Comparison of ENCODE assay signal across 27 cellular contexts in the genomic region with DNA sequence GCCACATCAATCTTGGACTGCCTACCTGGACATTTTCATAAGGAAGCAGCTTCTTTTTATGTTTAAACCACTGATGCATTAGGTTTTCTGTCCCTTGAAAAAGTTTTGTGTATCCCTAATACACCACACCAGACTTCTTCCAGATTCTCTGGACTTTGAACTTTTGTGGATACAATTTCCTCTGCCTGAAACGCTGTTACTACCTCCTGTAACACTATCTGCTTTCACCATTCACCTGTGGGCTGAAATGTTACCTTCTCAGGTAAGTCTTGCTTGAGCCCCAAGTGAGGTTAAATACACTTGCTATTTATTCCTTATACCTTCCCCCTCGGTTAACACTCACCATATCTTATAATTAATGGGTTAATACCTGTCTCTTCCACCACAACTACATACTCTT. TPM values are rescaled to one million over a fixed set of nuclear protein-coding genes. Genes with fewer than 3 reads are reported as not detected.
A peak's percentile ranks its signal among the peaks of the same experiment; 100 is the strongest.
DNase-seq lines count a peak whose midpoint lies in the region; ATAC-seq lines count a peak whose summit lies in the region.
"Had no signal": no experiment of that assay in that cellular context is flagged by ENCODE, and none has a peak within 500 bp of the region (broad histone marks: within the 10 kb centered on the region; RNA-seq: fewer than 3 reads in every experiment).

No MANE protein-coding gene starts in this region.

- H3K36me3 ChIP-seq in muscle layer of duodenum (ENCODE audit: control insufficient read depth in 1 of 2, insufficient read depth in 2 of 2, low read length in 2 of 2) = peaks cover 0 to 4% of the 10 kb centered on the region in 2 donors
- H3K36me3 ChIP-seq: uterus had no signal

- H3K4me1 ChIP-seq in muscle layer of duodenum (ENCODE audit: control insufficient read depth in 1 of 2, insufficient read depth in 2 of 2, low read length in 2 of 2) = peaks cover 15 to 57% of the 10 kb centered on the region in 2 donors

- peak overlapping the region in 1 of 2 donors; percentile 68 for H3K4me3 Mint-ChIP-seq in activated T-cell treated with anti-CD3 and anti-CD28 coated beads, Interleukin-2, amount 50 U/mL, for 72 hours
- no peak overlapping the region for H3K4me3 Mint-ChIP-seq in activated naive CD8-positive, alpha-beta T cell treated with anti-CD3 and anti-CD28 coated beads, Interleukin-2, amount 50 U/mL, for 24 hours
- no peak overlapping the region for H3K4me3 Mint-ChIP-seq in stimulated activated naive B cell treated with anti-CD40 and anti-IgM and Interleukin-4, amounts not matched to agents 10 μg/mL and 1 μg/mL and 100 μg/mL, for 72 hours
- H3K4me3 Mint-ChIP-seq: T-helper 2 cell treated with Interferon-gamma antibody and Interleukin-4, amounts not matched to agents 5 μg/mL and 100 μg/mL, for 36 hours had no signal

- DNase-seq in activated T-cell treated with anti-CD3 and anti-CD28 coated beads, Interleukin-2, amount 50 U/mL, for 72 hours = no peak
- DNase-seq in activated T-cell treated with anti-CD3 and anti-CD28 coated beads for 4 hours (no peak), NCI-H146 (lab: John Stamatoyannopoulos, UW) (no peak), hypothalamus (lab: John Stamatoyannopoulos, UW) (no peak)
- DNase-seq in activated naive CD8-positive, alpha-beta T cell treated with anti-CD3 and anti-CD28 coated beads, Interleukin-2, amount 50 U/mL, for 24 hours = no peak
- DNase-seq in stimulated activated naive B cell treated with anti-CD40 and anti-IgM and Interleukin-4, amounts not matched to agents 10 μg/mL and 1 μg/mL and 100 μg/mL, for 72 hours = no peak
- DNase-seq: activated CD4-positive, CD25-positive, alpha-beta regulatory T cell; amniotic stem cell; C1 segment of cervical spinal cord; caudate nucleus; DMS53; effector memory CD4-positive, alpha-beta T cell; islet precursor cell; lower lobe of right lung; MM.1S; NCI-H345; stimulated activated CD4-positive, alpha-beta T cell treated with anti-CD3 and anti-CD28 coated beads, Interleukin-4, amount 100 ng/mL, for 24 hours; substantia nigra; uterus had no signal

- H3K36me3 Mint-ChIP-seq in activated T-cell treated with anti-CD3 and anti-CD28 coated beads, Interleukin-2, amount 50 U/mL, for 72 hours (ENCODE audit: insufficient read depth in 2 of 2) = peaks cover 4 to 9% of the 10 kb centered on the region in 2 donors
- peaks cover 3% of the 10 kb centered on the region for H3K36me3 Mint-ChIP-seq in activated naive CD8-positive, alpha-beta T cell treated with anti-CD3 and anti-CD28 coated beads, Interleukin-2, amount 50 U/mL, for 24 hours (ENCODE audit: low read depth)
- peaks cover 10 to 24% of the 10 kb centered on the region in 2 donors for H3K36me3 Mint-ChIP-seq in stimulated activated naive B cell treated with anti-CD40 and anti-IgM and Interleukin-4, amounts not matched to agents 10 μg/mL and 1 μg/mL and 100 μg/mL, for 72 hours
- H3K36me3 Mint-ChIP-seq: IgD-negative memory B cell had no signal

- peaks cover 70% of the 10 kb centered on the region for H3K4me1 Mint-ChIP-seq in activated T-cell treated with anti-CD3 and anti-CD28 coated beads, Interleukin-2, amount 50 U/mL, for 72 hours (ENCODE audit: low read depth)
- H3K4me1 Mint-ChIP-seq in activated naive CD8-positive, alpha-beta T cell treated with anti-CD3 and anti-CD28 coated beads, Interleukin-2, amount 50 U/mL, for 24 hours = peaks cover 72% of the 10 kb centered on the region
- peaks cover 34 to 58% of the 10 kb centered on the region in 2 donors for H3K4me1 Mint-ChIP-seq in stimulated activated naive B cell treated with anti-CD40 and anti-IgM and Interleukin-4, amounts not matched to agents 10 μg/mL and 1 μg/mL and 100 μg/mL, for 72 hours

- peak overlapping the region in 1 of 2 donors; percentile 23 for H3K4me3 ChIP-seq in muscle layer of duodenum (ENCODE audit: low read depth in 1 of 2, low read length in 2 of 2)
- H3K4me3 ChIP-seq: HAP-1, lower lobe of right lung, skin epidermis, uterus had no signal

- H3K27me3 ChIP-seq in muscle layer of duodenum (ENCODE audit: low read depth, low read length) = no peaks in the 10 kb centered on the region
- H3K27me3 ChIP-seq: uterus had no signal

- no peaks in the 10 kb centered on the region for H3K9me3 ChIP-seq in muscle layer of duodenum (ENCODE audit: control insufficient read depth in 1 of 2, low read length in 2 of 2)
- H3K9me3 ChIP-seq: HAP-1, lower lobe of right lung, uterus had no signal

- no peak for ATAC-seq in activated T-cell treated with anti-CD3 and anti-CD28 coated beads, Interleukin-2, amount 50 U/mL, for 72 hours (replicated peaks in 1 of 2)
- no peak for ATAC-seq in activated naive CD8-positive, alpha-beta T cell treated with anti-CD3 and anti-CD28 coated beads, Interleukin-2, amount 50 U/mL, for 24 hours
- ATAC-seq in stimulated activated naive B cell treated with anti-CD40 and anti-IgM and Interleukin-4, amounts not matched to agents 10 μg/mL and 1 μg/mL and 100 μg/mL, for 72 hours (replicated peaks) = no peak
- no peak for ATAC-seq in HG03378 (IDR thresholded peaks at IDR 0.05; ENCODE audit: unreplicated experiment)
- ATAC-seq: lower lobe of right lung had no signal

- H3K9me3 Mint-ChIP-seq in activated T-cell treated with anti-CD3 and anti-CD28 coated beads, Interleukin-2, amount 50 U/mL, for 72 hours = no peaks in the 10 kb centered on the region
- no peaks in the 10 kb centered on the region for H3K9me3 Mint-ChIP-seq in activated naive CD8-positive, alpha-beta T cell treated with anti-CD3 and anti-CD28 coated beads, Interleukin-2, amount 50 U/mL, for 24 hours
- no peaks in the 10 kb centered on the region for H3K9me3 Mint-ChIP-seq in stimulated activated naive B cell treated with anti-CD40 and anti-IgM and Interleukin-4, amounts not matched to agents 10 μg/mL and 1 μg/mL and 100 μg/mL, for 72 hours
- H3K9me3 Mint-ChIP-seq: activated T-helper 2 cell treated with anti-CD3 and anti-CD28 coated beads, Interferon-gamma antibody, Interleukin-2, Interleukin-4, amounts not matched to agents 10 μg/mL and 5 μg/mL and 100 μg/mL, durations not matched to agents 14 hours and 24 hours and 36 hours; IgD-negative memory B cell; T-helper 2 cell treated with Interferon-gamma antibody and Interleukin-4, amounts not matched to agents 5 μg/mL and 100 μg/mL, for 36 hours had no signal

- H3K27ac ChIP-seq in muscle layer of duodenum (ENCODE audit: low read length) = peak overlapping the region; percentile 19
- H3K27ac ChIP-seq: HL-60, lower lobe of right lung, skin epidermis, uterus had no signal

- H3K27ac Mint-ChIP-seq in activated T-cell treated with anti-CD3 and anti-CD28 coated beads, Interleukin-2, amount 50 U/mL, for 72 hours = peak overlapping the region; percentile 22
- H3K27ac Mint-ChIP-seq in activated naive CD8-positive, alpha-beta T cell treated with anti-CD3 and anti-CD28 coated beads, Interleukin-2, amount 50 U/mL, for 24 hours = peak overlapping the region; percentile 7
- peak overlapping the region; percentile 75 for H3K27ac Mint-ChIP-seq in stimulated activated naive B cell treated with anti-CD40 and anti-IgM and Interleukin-4, amounts not matched to agents 10 μg/mL and 1 μg/mL and 100 μg/mL, for 72 hours
- H3K27ac Mint-ChIP-seq: activated T-helper 2 cell treated with anti-CD3 and anti-CD28 coated beads, Interferon-gamma antibody, Interleukin-2, Interleukin-4, amounts not matched to agents 10 μg/mL and 5 μg/mL and 100 μg/mL, durations not matched to agents 14 hours and 24 hours and 36 hours; T-helper 2 cell treated with Interferon-gamma antibody and Interleukin-4, amounts not matched to agents 5 μg/mL and 100 μg/mL, for 36 hours had no signal

- no peaks in the 10 kb centered on the region for H3K27me3 Mint-ChIP-seq in activated T-cell treated with anti-CD3 and anti-CD28 coated beads, Interleukin-2, amount 50 U/mL, for 72 hours (ENCODE audit: low read depth)
- no peaks in the 10 kb centered on the region for H3K27me3 Mint-ChIP-seq in activated naive CD8-positive, alpha-beta T cell treated with anti-CD3 and anti-CD28 coated beads, Interleukin-2, amount 50 U/mL, for 24 hours
- no peaks in the 10 kb centered on the region for H3K27me3 Mint-ChIP-seq in stimulated activated naive B cell treated with anti-CD40 and anti-IgM and Interleukin-4, amounts not matched to agents 10 μg/mL and 1 μg/mL and 100 μg/mL, for 72 hours
- H3K27me3 Mint-ChIP-seq: IgD-negative memory B cell had no signal

RNA-seq across cellular contexts. Expression of a gene that starts 2.7 kb away (rescaled TPM):
- total RNA-seq in activated T-cell treated with anti-CD3 and anti-CD28 coated beads, Interleukin-2, amount 50 U/mL, for 72 hours = 10 to 100 TPM; 40.0 to 44.7 TPM

RNA-seq across cellular contexts. Expression of a gene that starts 2.9 kb away (rescaled TPM):
- total RNA-seq in activated T-cell treated with anti-CD3 and anti-CD28 coated beads, Interleukin-2, amount 50 U/mL, for 72 hours = 10 to 100 TPM; 13.9 to 15.2 TPM

Comparison
In these comparisons a context has a peak if more than half of its experiments do, and no peak if none do; other contexts are left out.
1. H3K27ac Mint-ChIP-seq: peak in every context shown above with its lines; median percentile 75 in stimulated activated naive B cell treated with anti-CD40 and anti-IgM and Interleukin-4, amounts not matched to agents 10 μg/mL and 1 μg/mL and 100 μg/mL, for 72 hours; 22 in activated T-cell treated with anti-CD3 and anti-CD28 coated beads, Interleukin-2, amount 50 U/mL, for 72 hours; 7 in activated naive CD8-positive, alpha-beta T cell treated with anti-CD3 and anti-CD28 coated beads, Interleukin-2, amount 50 U/mL, for 24 hours.